ENCODE assay signal across 9 cellular contexts in genomic region chr15:66883322-66883911, GRCh38.
DNase-seq lines count a peak whose midpoint lies in the region; ATAC-seq and TF ChIP-seq lines count a peak whose summit lies in the region.
"Had no signal": no experiment of that assay in that cellular context is flagged by ENCODE, and none has a peak within 500 bp of the region (broad histone marks: within the 10 kb centered on the region; RNA-seq: fewer than 3 reads in every experiment).

No MANE protein-coding gene starts in this region.

- TF ChIP-seq CTCF in RWPE1 (conservative IDR thresholded peaks at IDR 0.05; ENCODE audit: low read depth): no peak
- no peak for TF ChIP-seq CTCF in nephron progenitor cell (IDR thresholded peaks at IDR 0.05)
- no peak for TF ChIP-seq CTCF in CD14-positive monocyte (IDR thresholded peaks at IDR 0.05)

- no peaks in the 10 kb centered on the region for H3K4me1 ChIP-seq in CD8-positive, alpha-beta memory T cell (ENCODE audit: insufficient read depth, low read length)

- H3K27ac Mint-ChIP-seq in nephron progenitor cell: peak overlapping the region; percentile 62
- H3K27ac Mint-ChIP-seq in CD8-positive, alpha-beta memory T cell: no peak overlapping the region
- H3K27ac Mint-ChIP-seq in CD14-positive monocyte: no peak overlapping the region
- H3K27ac Mint-ChIP-seq: memory B cell had no signal

- DNase-seq in ELR (ENCODE audit: low read depth): peak; percentile 99
- peak; percentile 97 for DNase-seq in RWPE1 (ENCODE audit: low spot score)
- DNase-seq in fibroblast of peridontal ligament (ENCODE audit: extremely low read depth): peak; percentile 100
- DNase-seq in nephron progenitor cell: peak; percentile 45
- no peak for DNase-seq in CD8-positive, alpha-beta memory T cell
- no peak for DNase-seq in CD14-positive monocyte (ENCODE audit: low spot score)

- H3K36me3 ChIP-seq in CD8-positive, alpha-beta memory T cell (ENCODE audit: insufficient read depth, low read length): no peaks in the 10 kb centered on the region

- H3K27ac ChIP-seq in RWPE1: peak overlapping the region; percentile 93
- H3K27ac ChIP-seq in CD8-positive, alpha-beta memory T cell (ENCODE audit: low read depth, low read length): no peak overlapping the region

- ATAC-seq in GM18870 (IDR thresholded peaks at IDR 0.05; ENCODE audit: unreplicated experiment) (no peak), HG02763 (IDR thresholded peaks at IDR 0.05; ENCODE audit: unreplicated experiment) (no peak)

- H3K9me3 ChIP-seq in CD8-positive, alpha-beta memory T cell (ENCODE audit: low read length): no peaks in the 10 kb centered on the region

- intact Hi-C loops in CD14-positive monocyte (cut with micrococcal nuclease): no loop called here

- H3K4me1 Mint-ChIP-seq in nephron progenitor cell (peaks cover 44% of the 10 kb centered on the region), CD14-positive monocyte (no peaks in the 10 kb centered on the region)
- no peaks in the 10 kb centered on the region for H3K4me1 Mint-ChIP-seq in CD8-positive, alpha-beta memory T cell
- H3K4me1 Mint-ChIP-seq: memory B cell had no signal

- POLR2A ChIA-PET in RWPE1 (lab: Yijun Ruan, JAX; ENCODE audit: low non-redundant PET): no interaction called here
- POLR2A ChIA-PET in CD8-positive, alpha-beta memory T cell (lab: Charles Lee): no interaction called here

- H3K27me3 ChIP-seq in CD8-positive, alpha-beta memory T cell (ENCODE audit: insufficient read depth, low read length, poor library complexity, severe bottlenecking): no peaks in the 10 kb centered on the region

- H3K9me3 Mint-ChIP-seq in nephron progenitor cell (peaks cover 21% of the 10 kb centered on the region), CD14-positive monocyte (peaks cover 0 to 5% (median 2%) of the 10 kb centered on the region in 7 donors)
- no peaks in the 10 kb centered on the region for H3K9me3 Mint-ChIP-seq in CD8-positive, alpha-beta memory T cell
- H3K9me3 Mint-ChIP-seq: memory B cell had no signal

- H3K4me3 ChIP-seq in CD8-positive, alpha-beta memory T cell (ENCODE audit: low read length): no peak overlapping the region

- H3K36me3 Mint-ChIP-seq in nephron progenitor cell (ENCODE audit: low read depth) (peaks cover 8% of the 10 kb centered on the region), CD14-positive monocyte (no peaks in the 10 kb centered on the region)
- H3K36me3 Mint-ChIP-seq in CD8-positive, alpha-beta memory T cell: no peaks in the 10 kb centered on the region
- H3K36me3 Mint-ChIP-seq: memory B cell had no signal

- CTCF ChIA-PET in RWPE1 (lab: Yijun Ruan, JAX): no interaction called here
- CTCF ChIA-PET in CD8-positive, alpha-beta memory T cell (lab: Charles Lee): no interaction called here

- H3K4me3 Mint-ChIP-seq in nephron progenitor cell (peak overlapping the region; percentile 45), CD14-positive monocyte (no peak overlapping the region)
- no peak overlapping the region for H3K4me3 Mint-ChIP-seq in CD8-positive, alpha-beta memory T cell
- H3K4me3 Mint-ChIP-seq: memory B cell had no signal

- H3K27me3 Mint-ChIP-seq in nephron progenitor cell (ENCODE audit: low read depth, poor library complexity) (peaks cover 8% of the 10 kb centered on the region), CD14-positive monocyte (ENCODE audit: low read depth in 3 of 3) (peaks cover 3 to 9% (median 8%) of the 10 kb centered on the region in 3 donors)
- H3K27me3 Mint-ChIP-seq in CD8-positive, alpha-beta memory T cell: peaks cover 7 to 21% of the 10 kb centered on the region in 2 donors

Comparison
In these comparisons a context has a peak if more than half of its experiments do, and no peak if none do; other contexts are left out.
1. DNase-seq: peak in ELR (single experiment), RWPE1 (single experiment), fibroblast of peridontal ligament (single experiment) and nephron progenitor cell (single experiment); none in CD8-positive, alpha-beta memory T cell (0 of 5) and CD14-positive monocyte (single experiment).